In the genomic region with DNA sequence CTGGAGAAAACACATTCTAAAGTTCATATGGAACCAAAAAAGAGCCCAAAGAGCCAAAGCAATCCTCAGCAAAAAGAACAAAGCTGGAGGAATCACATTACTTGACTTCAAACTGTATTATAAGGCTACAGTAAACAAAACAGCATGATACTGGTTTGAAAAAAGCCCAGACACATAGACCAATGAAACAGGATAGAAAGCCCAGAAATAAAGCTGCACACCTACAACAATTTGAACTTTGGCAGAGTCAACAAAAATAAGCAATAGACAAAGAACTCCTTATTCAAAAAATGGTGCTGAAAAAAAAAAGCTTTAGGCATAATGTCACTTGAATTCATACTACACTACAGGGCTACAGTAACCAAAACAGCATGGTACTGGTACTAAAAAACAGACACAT, we compare ENCODE assay signal across 28 cellular contexts.
"Had no signal": no experiment of that assay in that cellular context is flagged by ENCODE, and none has a peak within 500 bp of the region (broad histone marks: within the 10 kb centered on the region; RNA-seq: fewer than 3 reads in every experiment).

No MANE protein-coding gene starts in this region.

- H3K27me3 ChIP-seq: colonic mucosa, dorsolateral prefrontal cortex, esophagus muscularis mucosa, esophagus squamous epithelium, foreskin keratinocyte, gastrocnemius medialis, gastroesophageal sphincter, heart left ventricle, heart right ventricle had no signal

- H3K4me3 ChIP-seq: colonic mucosa, coronary artery, dorsolateral prefrontal cortex, esophagus muscularis mucosa, esophagus squamous epithelium, gastrocnemius medialis, gastroesophageal sphincter, heart left ventricle, heart right ventricle had no signal

- ATAC-seq: effector memory CD8-positive, alpha-beta T cell; esophagus mucosa; foreskin keratinocyte; gastrocnemius medialis; gastroesophageal sphincter; heart left ventricle; heart right ventricle had no signal

- H3K9me3 ChIP-seq: colonic mucosa, esophagus muscularis mucosa, esophagus squamous epithelium, gastrocnemius medialis had no signal

- H3K27ac ChIP-seq: colonic mucosa, coronary artery, dorsolateral prefrontal cortex, epithelial cell of prostate, esophagus muscularis mucosa, esophagus squamous epithelium, foreskin keratinocyte, gastrocnemius medialis, gastroesophageal sphincter, heart left ventricle, heart right ventricle had no signal

- H3K4me1 ChIP-seq: colonic mucosa, esophagus muscularis mucosa, esophagus squamous epithelium, foreskin keratinocyte, gastrocnemius medialis, gastroesophageal sphincter, heart left ventricle, heart right ventricle had no signal

- FAIRE-seq: colon, endometrium, endothelial cell of umbilical vein, frontal cortex had no signal

- H3K36me3 ChIP-seq: colonic mucosa, esophagus muscularis mucosa, esophagus squamous epithelium, gastrocnemius medialis, gastroesophageal sphincter, heart left ventricle, heart right ventricle had no signal

- DNase-seq: colonic mucosa; cortex of kidney; dermis blood vessel endothelial cell; dorsolateral prefrontal cortex; effector CD4-positive, alpha-beta T cell; effector CD8-positive, alpha-beta T cell; effector memory CD4-positive, alpha-beta T cell; effector memory CD8-positive, alpha-beta T cell; endodermal cell; erythroblast; esophagus squamous epithelium; foreskin fibroblast; foreskin keratinocyte; foreskin melanocyte; gastrocnemius medialis; glutamatergic neuron; head of caudate nucleus; heart left ventricle; heart right ventricle had no signal
